6 cellular contexts compared by ENCODE assay signal in genomic region chr16:29453754-29454153, GRCh38. TPM values are rescaled to one million over a fixed set of nuclear protein-coding genes. Genes with fewer than 3 reads are reported as not detected.
DNase-seq lines count a peak whose midpoint lies in the region; ATAC-seq and TF ChIP-seq lines count a peak whose summit lies in the region.
"Not testable (repeated sequence)": the region's sequence is repeated elsewhere in the genome, so short reads cannot be mapped to it uniquely, and the experiment has no call there.

No MANE protein-coding gene starts in this region.

- not testable (repeated sequence) for H3K36me3 Mint-ChIP-seq in activated B cell treated with CpG ODN at 0.5 μM for 24 hours (ENCODE audit: low read depth); stimulated activated naive B cell treated with anti-CD40 and anti-IgM and Interleukin-4, amounts not matched to agents 10 μg/mL and 1 μg/mL and 100 μg/mL, for 72 hours

- peak; percentile 17 for ATAC-seq in GM18907 (IDR thresholded peaks at IDR 0.05; ENCODE audit: unreplicated experiment)
- peak; percentile 11 for ATAC-seq in GM21825 (IDR thresholded peaks at IDR 0.05; ENCODE audit: unreplicated experiment)
- peak; percentile 1 for ATAC-seq in HG03139 (IDR thresholded peaks at IDR 0.05; ENCODE audit: unreplicated experiment)
- ATAC-seq in activated B cell treated with CpG ODN at 0.5 μM for 24 hours (ENCODE audit: low read depth) = peak; percentile 26
- peak; percentile 21 for ATAC-seq in left ventricle myocardium superior
- ATAC-seq in stimulated activated naive B cell treated with anti-CD40 and anti-IgM and Interleukin-4, amounts not matched to agents 10 μg/mL and 1 μg/mL and 100 μg/mL, for 72 hours (replicated peaks) = peak; percentile 26

- H3K27me3 Mint-ChIP-seq in activated B cell treated with CpG ODN at 0.5 μM for 24 hours; stimulated activated naive B cell treated with anti-CD40 and anti-IgM and Interleukin-4, amounts not matched to agents 10 μg/mL and 1 μg/mL and 100 μg/mL, for 72 hours: not testable (repeated sequence)

- not testable (repeated sequence) for H3K9me3 Mint-ChIP-seq in activated B cell treated with CpG ODN at 0.5 μM for 24 hours; stimulated activated naive B cell treated with anti-CD40 and anti-IgM and Interleukin-4, amounts not matched to agents 10 μg/mL and 1 μg/mL and 100 μg/mL, for 72 hours

- not testable (repeated sequence) for H3K4me3 Mint-ChIP-seq in activated B cell treated with CpG ODN at 0.5 μM for 24 hours; stimulated activated naive B cell treated with anti-CD40 and anti-IgM and Interleukin-4, amounts not matched to agents 10 μg/mL and 1 μg/mL and 100 μg/mL, for 72 hours

- intact Hi-C loops in activated B cell treated with CpG ODN at 0.5 μM for 24 hours (cut with micrococcal nuclease); left ventricle myocardium superior (cut with micrococcal nuclease): not testable (repeated sequence)

- H3K4me1 Mint-ChIP-seq in activated B cell treated with CpG ODN at 0.5 μM for 24 hours; stimulated activated naive B cell treated with anti-CD40 and anti-IgM and Interleukin-4, amounts not matched to agents 10 μg/mL and 1 μg/mL and 100 μg/mL, for 72 hours: not testable (repeated sequence)

- POLR2A ChIA-PET in activated B cell treated with CpG ODN at 0.5 μM for 24 hours (lab: Charles Lee) = not testable (repeated sequence)

- CTCF ChIA-PET in activated B cell treated with CpG ODN at 0.5 μM for 24 hours (lab: Charles Lee) = not testable (repeated sequence)

- not testable (repeated sequence) for H3K27ac Mint-ChIP-seq in activated B cell treated with CpG ODN at 0.5 μM for 24 hours; stimulated activated naive B cell treated with anti-CD40 and anti-IgM and Interleukin-4, amounts not matched to agents 10 μg/mL and 1 μg/mL and 100 μg/mL, for 72 hours

- TF ChIP-seq CTCF in activated B cell treated with CpG ODN at 0.5 μM for 24 hours (IDR thresholded peaks at IDR 0.05) = not testable (repeated sequence)

- not testable (repeated sequence) for DNase-seq in activated B cell treated with CpG ODN at 0.5 μM for 24 hours; left ventricle myocardium superior; stimulated activated naive B cell treated with anti-CD40 and anti-IgM and Interleukin-4, amounts not matched to agents 10 μg/mL and 1 μg/mL and 100 μg/mL, for 72 hours

RNA-seq across cellular contexts. Expression of gene BOLA2, which starts 0.4 kb away (rescaled TPM):
- total RNA-seq in activated B cell treated with CpG ODN at 0.5 μM for 24 hours (15.1 and 19.5 TPM in 2 replicates), left ventricle myocardium superior (4.3 TPM)

RNA-seq across cellular contexts. Expression of gene SLX1B, which starts 0.6 kb away (rescaled TPM):
- total RNA-seq in activated B cell treated with CpG ODN at 0.5 μM for 24 hours = 51.2 and 60.4 TPM in 2 replicates
- total RNA-seq in left ventricle myocardium superior = 12.5 TPM

RNA-seq across cellular contexts. Expression of gene SULT1A4, which starts 6.0 kb away (rescaled TPM):
- total RNA-seq in activated B cell treated with CpG ODN at 0.5 μM for 24 hours = 2.1 and 4.3 TPM in 2 replicates
- 2.7 TPM for total RNA-seq in left ventricle myocardium superior

RNA-seq across cellular contexts. Expression of gene NPIPB11, which starts 47.2 kb away (rescaled TPM):
- total RNA-seq in activated B cell treated with CpG ODN at 0.5 μM for 24 hours (1.6 and 1.9 TPM in 2 replicates), left ventricle myocardium superior (0.42 TPM)

RNA-seq across cellular contexts. Expression of gene NPIPB12, which starts 52.5 kb away (rescaled TPM):
- total RNA-seq in activated B cell treated with CpG ODN at 0.5 μM for 24 hours (125 and 158 TPM in 2 replicates), left ventricle myocardium superior (20.4 TPM)
